ENCODE assay signal across 1 cellular context in the genomic region with DNA sequence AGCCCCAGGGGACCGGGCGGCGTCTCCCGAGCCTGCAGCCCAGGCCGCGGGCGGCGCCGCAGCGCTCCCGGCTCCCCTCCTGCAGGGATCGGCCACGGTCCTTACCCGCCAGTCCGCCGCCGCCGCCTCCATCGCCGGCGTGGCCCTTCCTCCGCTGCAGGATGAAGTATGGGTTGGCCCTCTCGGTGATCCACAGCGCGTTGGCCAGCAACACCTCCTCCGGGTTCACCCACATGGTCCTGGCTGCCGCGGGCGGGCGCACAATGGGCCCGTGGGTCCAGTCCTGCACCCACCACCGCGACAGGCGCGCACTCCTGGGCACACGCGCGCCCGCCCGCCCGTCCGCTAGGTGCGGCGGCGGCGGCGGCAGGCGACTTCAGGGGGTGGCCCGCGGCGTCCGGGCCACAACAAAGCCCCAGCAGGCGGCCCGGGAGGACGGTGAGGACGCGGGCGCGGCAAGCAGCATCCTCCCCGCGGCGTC.
TF ChIP-seq lines count a peak whose summit lies in the region.

No MANE protein-coding gene starts in this region.

TF ChIP-seq in HepG2, 621 proteins besides CTCF, POLR2A, EP300 and RAD21 (continued from another document):
- TF ChIP-seq ETS1 (CRISPR knock-in tag; IDR thresholded peaks at IDR 0.05): 0 out of 2 replicates have a peak, but pooled peaks have one; percentile 16
- TF ChIP-seq CCDC6 (CRISPR knock-in tag; IDR thresholded peaks at IDR 0.05): no peak
- TF ChIP-seq NFYC (CRISPR knock-in tag; IDR thresholded peaks at IDR 0.05): no peak
- TF ChIP-seq, protein P1, sequence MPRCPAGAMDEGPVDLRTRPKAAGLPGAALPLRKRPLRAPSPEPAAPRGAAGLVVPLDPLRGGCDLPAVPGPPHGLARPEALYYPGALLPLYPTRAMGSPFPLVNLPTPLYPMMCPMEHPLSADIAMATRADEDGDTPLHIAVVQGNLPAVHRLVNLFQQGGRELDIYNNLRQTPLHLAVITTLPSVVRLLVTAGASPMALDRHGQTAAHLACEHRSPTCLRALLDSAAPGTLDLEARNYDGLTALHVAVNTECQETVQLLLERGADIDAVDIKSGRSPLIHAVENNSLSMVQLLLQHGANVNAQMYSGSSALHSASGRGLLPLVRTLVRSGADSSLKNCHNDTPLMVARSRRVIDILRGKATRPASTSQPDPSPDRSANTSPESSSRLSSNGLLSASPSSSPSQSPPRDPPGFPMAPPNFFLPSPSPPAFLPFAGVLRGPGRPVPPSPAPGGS (CRISPR knock-in tag; IDR thresholded peaks at IDR 0.05): 0 out of 2 replicates have a peak, but pooled peaks have one; percentile 32
- TF ChIP-seq, protein P2, sequence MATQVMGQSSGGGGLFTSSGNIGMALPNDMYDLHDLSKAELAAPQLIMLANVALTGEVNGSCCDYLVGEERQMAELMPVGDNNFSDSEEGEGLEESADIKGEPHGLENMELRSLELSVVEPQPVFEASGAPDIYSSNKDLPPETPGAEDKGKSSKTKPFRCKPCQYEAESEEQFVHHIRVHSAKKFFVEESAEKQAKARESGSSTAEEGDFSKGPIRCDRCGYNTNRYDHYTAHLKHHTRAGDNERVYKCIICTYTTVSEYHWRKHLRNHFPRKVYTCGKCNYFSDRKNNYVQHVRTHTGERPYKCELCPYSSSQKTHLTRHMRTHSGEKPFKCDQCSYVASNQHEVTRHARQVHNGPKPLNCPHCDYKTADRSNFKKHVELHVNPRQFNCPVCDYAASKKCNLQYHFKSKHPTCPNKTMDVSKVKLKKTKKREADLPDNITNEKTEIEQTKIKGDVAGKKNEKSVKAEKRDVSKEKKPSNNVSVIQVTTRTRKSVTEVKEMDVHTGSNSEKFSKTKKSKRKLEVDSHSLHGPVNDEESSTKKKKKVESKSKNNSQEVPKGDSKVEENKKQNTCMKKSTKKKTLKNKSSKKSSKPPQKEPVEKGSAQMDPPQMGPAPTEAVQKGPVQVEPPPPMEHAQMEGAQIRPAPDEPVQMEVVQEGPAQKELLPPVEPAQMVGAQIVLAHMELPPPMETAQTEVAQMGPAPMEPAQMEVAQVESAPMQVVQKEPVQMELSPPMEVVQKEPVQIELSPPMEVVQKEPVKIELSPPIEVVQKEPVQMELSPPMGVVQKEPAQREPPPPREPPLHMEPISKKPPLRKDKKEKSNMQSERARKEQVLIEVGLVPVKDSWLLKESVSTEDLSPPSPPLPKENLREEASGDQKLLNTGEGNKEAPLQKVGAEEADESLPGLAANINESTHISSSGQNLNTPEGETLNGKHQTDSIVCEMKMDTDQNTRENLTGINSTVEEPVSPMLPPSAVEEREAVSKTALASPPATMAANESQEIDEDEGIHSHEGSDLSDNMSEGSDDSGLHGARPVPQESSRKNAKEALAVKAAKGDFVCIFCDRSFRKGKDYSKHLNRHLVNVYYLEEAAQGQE (IDR thresholded peaks at IDR 0.05; ENCODE audit: borderline replicate concordance in 1 of 2, low read depth in 1 of 2, low read length in 2 of 2): no peak
- no peak for TF ChIP-seq NONO (IDR thresholded peaks at IDR 0.05)
- TF ChIP-seq NONO (CRISPR knock-in tag; conservative IDR thresholded peaks at IDR 0.05): 0 out of 2 replicates have a peak, but pooled peaks have one; percentile 34
- peak; percentile 66 for TF ChIP-seq MAX (IDR thresholded peaks at IDR 0.05)
- TF ChIP-seq, protein P3, sequence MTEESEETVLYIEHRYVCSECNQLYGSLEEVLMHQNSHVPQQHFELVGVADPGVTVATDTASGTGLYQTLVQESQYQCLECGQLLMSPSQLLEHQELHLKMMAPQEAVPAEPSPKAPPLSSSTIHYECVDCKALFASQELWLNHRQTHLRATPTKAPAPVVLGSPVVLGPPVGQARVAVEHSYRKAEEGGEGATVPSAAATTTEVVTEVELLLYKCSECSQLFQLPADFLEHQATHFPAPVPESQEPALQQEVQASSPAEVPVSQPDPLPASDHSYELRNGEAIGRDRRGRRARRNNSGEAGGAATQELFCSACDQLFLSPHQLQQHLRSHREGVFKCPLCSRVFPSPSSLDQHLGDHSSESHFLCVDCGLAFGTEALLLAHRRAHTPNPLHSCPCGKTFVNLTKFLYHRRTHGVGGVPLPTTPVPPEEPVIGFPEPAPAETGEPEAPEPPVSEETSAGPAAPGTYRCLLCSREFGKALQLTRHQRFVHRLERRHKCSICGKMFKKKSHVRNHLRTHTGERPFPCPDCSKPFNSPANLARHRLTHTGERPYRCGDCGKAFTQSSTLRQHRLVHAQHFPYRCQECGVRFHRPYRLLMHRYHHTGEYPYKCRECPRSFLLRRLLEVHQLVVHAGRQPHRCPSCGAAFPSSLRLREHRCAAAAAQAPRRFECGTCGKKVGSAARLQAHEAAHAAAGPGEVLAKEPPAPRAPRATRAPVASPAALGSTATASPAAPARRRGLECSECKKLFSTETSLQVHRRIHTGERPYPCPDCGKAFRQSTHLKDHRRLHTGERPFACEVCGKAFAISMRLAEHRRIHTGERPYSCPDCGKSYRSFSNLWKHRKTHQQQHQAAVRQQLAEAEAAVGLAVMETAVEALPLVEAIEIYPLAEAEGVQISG (CRISPR knock-in tag; IDR thresholded peaks at IDR 0.05): peak; percentile 18
